In the genomic region with DNA sequence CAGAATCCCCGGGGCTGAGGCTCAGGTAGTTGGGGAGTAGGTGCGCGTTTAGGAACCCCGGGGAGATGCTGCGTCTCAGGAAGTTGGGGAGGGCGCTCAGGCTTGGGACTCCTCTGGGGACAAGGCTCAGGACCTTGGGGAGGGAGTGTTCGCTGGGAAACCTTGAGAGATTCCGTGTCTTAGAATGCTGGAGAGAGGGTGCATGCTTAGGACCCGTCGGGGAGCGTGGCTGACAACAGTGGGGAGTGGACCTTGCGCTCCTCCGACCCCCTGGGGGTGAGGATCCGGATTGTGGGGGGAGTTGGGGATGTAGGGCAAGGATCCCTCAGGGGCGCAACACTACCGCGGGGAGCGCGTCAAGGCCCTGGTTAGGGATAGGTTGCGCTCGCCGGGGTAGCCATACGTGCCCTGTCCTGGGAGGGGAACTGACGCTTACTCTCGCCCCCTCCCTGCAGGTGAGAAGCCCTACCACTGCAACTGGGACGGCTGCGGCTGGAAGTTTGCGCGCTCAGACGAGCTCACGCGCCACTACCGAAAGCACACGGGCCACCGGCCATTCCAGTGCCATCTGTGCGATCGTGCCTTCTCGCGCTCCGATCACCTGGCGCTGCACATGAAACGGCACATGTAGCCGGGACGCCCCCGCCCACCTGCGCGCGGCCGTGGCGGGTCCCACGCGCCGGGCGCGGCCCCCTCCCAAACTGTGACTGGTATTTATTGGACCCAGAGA, we compare ENCODE assay signal across 8 cellular contexts. TPM values are rescaled to one million over a fixed set of nuclear protein-coding genes. Genes with fewer than 3 reads are reported as not detected.
DNase-seq lines count a peak whose midpoint lies in the region; ATAC-seq lines count a peak whose summit lies in the region.

No MANE protein-coding gene starts in this region.

- intact Hi-C loops in activated naive CD4-positive, alpha-beta T cell treated with anti-CD3 and anti-CD28 coated beads for 36 hours (cut with micrococcal nuclease), result no loop called here

- peaks cover 61% of the 10 kb centered on the region for H3K4me1 Mint-ChIP-seq in activated naive CD4-positive, alpha-beta T cell treated with anti-CD3 and anti-CD28 coated beads for 36 hours (ENCODE audit: low read depth)
- peaks cover 37 to 68% of the 10 kb centered on the region in 2 donors for H3K4me1 Mint-ChIP-seq in stimulated activated naive B cell treated with anti-CD40 and anti-IgM and Interleukin-4, amounts not matched to agents 10 μg/mL and 1 μg/mL and 100 μg/mL, for 72 hours

- H3K27me3 Mint-ChIP-seq in activated naive CD4-positive, alpha-beta T cell treated with anti-CD3 and anti-CD28 coated beads for 36 hours (ENCODE audit: low read depth), result peaks cover 14% of the 10 kb centered on the region
- peaks cover 0 to 8% of the 10 kb centered on the region in 2 donors for H3K27me3 Mint-ChIP-seq in stimulated activated naive B cell treated with anti-CD40 and anti-IgM and Interleukin-4, amounts not matched to agents 10 μg/mL and 1 μg/mL and 100 μg/mL, for 72 hours

- peak; percentile 2 to 4 for ATAC-seq in stimulated activated naive B cell treated with anti-CD40 and anti-IgM and Interleukin-4, amounts not matched to agents 10 μg/mL and 1 μg/mL and 100 μg/mL, for 72 hours (replicated peaks)
- no peak for ATAC-seq in GM21381 (IDR thresholded peaks at IDR 0.05; ENCODE audit: unreplicated experiment)

- H3K27ac Mint-ChIP-seq in activated naive CD4-positive, alpha-beta T cell treated with anti-CD3 and anti-CD28 coated beads for 36 hours, result no peak overlapping the region
- peak overlapping the region; percentile 95 for H3K27ac Mint-ChIP-seq in stimulated activated naive B cell treated with anti-CD40 and anti-IgM and Interleukin-4, amounts not matched to agents 10 μg/mL and 1 μg/mL and 100 μg/mL, for 72 hours

- H3K4me3 Mint-ChIP-seq in activated naive CD4-positive, alpha-beta T cell treated with anti-CD3 and anti-CD28 coated beads for 36 hours, result peak overlapping the region; percentile 68
- H3K4me3 Mint-ChIP-seq in stimulated activated naive B cell treated with anti-CD40 and anti-IgM and Interleukin-4, amounts not matched to agents 10 μg/mL and 1 μg/mL and 100 μg/mL, for 72 hours, result peak overlapping the region; percentile 82 to 91

- peaks cover 87% of the 10 kb centered on the region for H3K27me3 ChIP-seq in HUES64 (ENCODE audit: insufficient read depth, low read length)

- H3K36me3 Mint-ChIP-seq in activated naive CD4-positive, alpha-beta T cell treated with anti-CD3 and anti-CD28 coated beads for 36 hours (ENCODE audit: low read depth), result peaks cover 2% of the 10 kb centered on the region
- H3K36me3 Mint-ChIP-seq in stimulated activated naive B cell treated with anti-CD40 and anti-IgM and Interleukin-4, amounts not matched to agents 10 μg/mL and 1 μg/mL and 100 μg/mL, for 72 hours, result peaks cover 9 to 16% of the 10 kb centered on the region in 2 donors

- peak; percentile 32 for DNase-seq in activated naive CD4-positive, alpha-beta T cell treated with anti-CD3 and anti-CD28 coated beads for 36 hours
- no peak for DNase-seq in stimulated activated naive B cell treated with anti-CD40 and anti-IgM and Interleukin-4, amounts not matched to agents 10 μg/mL and 1 μg/mL and 100 μg/mL, for 72 hours
- DNase-seq in KBM-7, result no peak
- DNase-seq in SHP77 treated with DMSO at 0.1 percent for 48 hours (lab: John Stamatoyannopoulos, UW), result no peak
- DNase-seq in RKO (ENCODE audit: low spot score), result no peak

- CTCF ChIA-PET in activated naive CD4-positive, alpha-beta T cell treated with anti-CD3 and anti-CD28 coated beads for 36 hours (lab: Charles Lee), result interaction anchor here (0.5 kb wide), 1 partner anchor 54 kb away, joined by 4 read pairs; no protein-coding TSS in a partner anchor

- in situ Hi-C loops in KBM-7 (cut with MboI; ENCODE audit: low pct_unique_long_range_greater_than_20kb, low sequenced_read_pairs), result no loop called here

- H3K27ac ChIP-seq in HUES64 (ENCODE audit: low read depth, low read length), result no peak overlapping the region

- WGBS in HUES64, result 3% methylated on average over 55 of the region's 55 CpGs

- no peaks in the 10 kb centered on the region for H3K36me3 ChIP-seq in HUES64 (ENCODE audit: insufficient read depth, low read length)

- H3K4me1 ChIP-seq in HUES64 (ENCODE audit: insufficient read depth, low read length), result no peaks in the 10 kb centered on the region

- H3K9me3 ChIP-seq in HUES64 (ENCODE audit: insufficient read depth, low read depth, low read length) (no peaks in the 10 kb centered on the region), iPS-18c (ENCODE audit: control insufficient read depth, insufficient read depth, low read length) (no peaks in the 10 kb centered on the region)

- H3K4me3 ChIP-seq in HUES64 (ENCODE audit: low read length) (peak overlapping the region; percentile 61), iPS-18c (ENCODE audit: insufficient read depth, low read depth, low read length) (peak overlapping the region; percentile 64)

- H3K9ac ChIP-seq in HUES64 (ENCODE audit: low read depth, low read length), result peak overlapping the region; percentile 21; the same call in 1 of the 2 replicates

- no peaks in the 10 kb centered on the region for H3K9me3 Mint-ChIP-seq in activated naive CD4-positive, alpha-beta T cell treated with anti-CD3 and anti-CD28 coated beads for 36 hours
- H3K9me3 Mint-ChIP-seq in stimulated activated naive B cell treated with anti-CD40 and anti-IgM and Interleukin-4, amounts not matched to agents 10 μg/mL and 1 μg/mL and 100 μg/mL, for 72 hours, result no peaks in the 10 kb centered on the region

RNA-seq across cellular contexts. Expression of gene KLF2, which starts 1.9 kb away (rescaled TPM):
- 0.10 TPM for polyA plus RNA-seq in HUES64 (2013, experiment 1 of 2)
- polyA plus RNA-seq in HUES64 (2013, experiment 2 of 2), result 0.19 TPM
- under 1 TPM; 0.22 to 0.69 TPM for total RNA-seq in activated naive CD4-positive, alpha-beta T cell treated with anti-CD3 and anti-CD28 coated beads for 36 hours
